In genomic region chr13:99335603-99336002, GRCh38 we compare ENCODE assay signal across 13 cellular contexts. TPM values are rescaled to one million over a fixed set of nuclear protein-coding genes. Genes with fewer than 3 reads are reported as not detected.
DNase-seq lines count a peak whose midpoint lies in the region; ATAC-seq, FAIRE-seq and TF ChIP-seq lines count a peak whose summit lies in the region.
"Had no signal": no experiment of that assay in that cellular context is flagged by ENCODE, and none has a peak within 500 bp of the region (broad histone marks: within the 10 kb centered on the region; RNA-seq: fewer than 3 reads in every experiment).

No MANE protein-coding gene starts in this region.

- no peak for TF ChIP-seq EP300 in K562 (IDR thresholded peaks at IDR 0.05; ENCODE audit: low read length)

- BruUV-seq in K562 (replicated peaks; lab: Mats Ljungman, UMichigan), result no TSS peak

- H3K4me1 ChIP-seq in K562 (replicated peaks in 1 of 2; ENCODE audit: control insufficient read depth in 2 of 2, insufficient read depth in 2 of 2, low read length in 2 of 2), result peaks cover 11 to 39% of the 10 kb centered on the region in 2 experiments

- DNase-seq in GM12865 (ENCODE audit: low read depth) (peak; percentile 60), K562 (ENCODE audit: extremely low read depth in 1 of 4, low spot score in 3 of 4) (no peak), A172 (ENCODE audit: low spot score) (no peak), NCI-H2081 (lab: John Stamatoyannopoulos, UW) (no peak)
- DNase-seq in effector CD4-positive, alpha-beta T cell, result no peak
- no peak for DNase-seq in stimulated activated naive CD4-positive, alpha-beta T cell treated with Interleukin-2 at 50 U/mL for 16 hours (lab: John Stamatoyannopoulos, UW)
- DNase-seq: NCI-H1694 treated with DMSO at 0.1 percent for 48 hours, ovary, upper lobe of left lung had no signal

- no peak for TF ChIP-seq POLR2A in K562 (conservative IDR thresholded peaks at IDR 0.05)

- no peaks in the 10 kb centered on the region for H3K9me1 ChIP-seq in K562 (ENCODE audit: control insufficient read depth, insufficient read depth, low read length)

- POLR2A ChIA-PET in K562 (lab: Yijun Ruan, JAX), result interaction anchor here (0.8 to 1.0 kb wide), 2 partner anchors 12 to 30 kb away, joined by 3 read pairs; no protein-coding TSS in a partner anchor

- H3K27me3 ChIP-seq in K562 (ENCODE audit: control insufficient read depth in 2 of 2, insufficient read depth in 2 of 2, low read length in 2 of 2), result no peaks in the 10 kb centered on the region
- H3K27me3 ChIP-seq: ovary, SJCRH30, upper lobe of left lung had no signal

- no peaks in the 10 kb centered on the region for H3K9me3 ChIP-seq in K562 (replicated peaks; ENCODE audit: control insufficient read depth, insufficient read depth, low read depth, low read length)
- H3K9me3 ChIP-seq: ovary, SJCRH30, upper lobe of left lung had no signal

- intact Hi-C loops in K562 (cut with micrococcal nuclease), result no loop called here

- no peak for TF ChIP-seq CTCF in GM12865 (IDR thresholded peaks at IDR 0.05; ENCODE audit: insufficient read depth, low read depth, low read length, missing control alignments)
- no peak for TF ChIP-seq CTCF in K562 (IDR thresholded peaks at IDR 0.05 in 2 of 3, conservative IDR thresholded peaks at IDR 0.05 in 1 of 3; ENCODE audit: insufficient read depth in 2 of 3, low read depth in 1 of 3, low read length in 3 of 3)

- CTCF ChIA-PET in K562 (lab: Yijun Ruan, JAX; ENCODE audit: low intra/inter-chr PET ratio), result interaction anchor here (0.6 kb wide), 1 partner anchor 940 kb away, joined by 3 read pairs; no protein-coding TSS in a partner anchor

- peak; percentile 61 for ATAC-seq in GM19452 (IDR thresholded peaks at IDR 0.05; ENCODE audit: unreplicated experiment)
- ATAC-seq in HG03103 (IDR thresholded peaks at IDR 0.05; ENCODE audit: low read depth, unreplicated experiment), result peak; percentile 70
- peak; percentile 17; the same call in 1 of the 3 replicates for ATAC-seq in K562

- no peak for FAIRE-seq in K562 (lab: Jason Lieb, UNC)

- H4K20me1 ChIP-seq in K562 (replicated peaks; ENCODE audit: control insufficient read depth, insufficient read depth, low read length), result no peaks in the 10 kb centered on the region

- 96% methylated on average over 3 of the region's 4 CpGs for WGBS in K562 (ENCODE audit: insufficient coverage, low coverage, missing lambda C conversion rate)

- no peak for TF ChIP-seq RAD21 in K562 (CRISPR knock-in tag; conservative IDR thresholded peaks at IDR 0.05 in 1 of 2, IDR thresholded peaks at IDR 0.05 in 1 of 2)

- H2AFZ ChIP-seq in K562 (ENCODE audit: low read depth, low read length), result no peak overlapping the region

- H3K36me3 ChIP-seq in K562 (ENCODE audit: control insufficient read depth, insufficient read depth, low read length), result peaks cover 12% of the 10 kb centered on the region; the same call in 2 of the 3 replicates
- H3K36me3 ChIP-seq: ovary had no signal

- in situ Hi-C loops in K562 (cut with MboI), result no loop called here

- H3K4me2 ChIP-seq in K562 (ENCODE audit: insufficient read depth, low read length), result no peak overlapping the region

- peaks cover 2% of the 10 kb centered on the region; the same call in 1 of the 3 replicates for H3K79me2 ChIP-seq in K562 (ENCODE audit: control insufficient read depth, insufficient read depth, low read length)

- H3K4me3 ChIP-seq in GM12865 (ENCODE audit: low read depth, low read length) (no peak overlapping the region), K562 (no peak overlapping the region)
- H3K4me3 ChIP-seq: ovary, SJCRH30, upper lobe of left lung had no signal

- no peak overlapping the region for H3K27ac ChIP-seq in K562 (ENCODE audit: extremely low read depth, low read depth, low read length)
- H3K27ac ChIP-seq: ovary, SJCRH30, upper lobe of left lung had no signal

- peak overlapping the region in 1 of 2 experiments; percentile 17; a peak in 1 of 4 replicates for H3K9ac ChIP-seq in K562 (ENCODE audit: insufficient read depth in 1 of 2, low read depth in 2 of 2, low read length in 2 of 2)

TF ChIP-seq in K562, 482 proteins besides CTCF, POLR2A, EP300 and RAD21:
- TF ChIP-seq MTA1 (IDR thresholded peaks at IDR 0.05; ENCODE audit: borderline replicate concordance) (no peak), PHF21A (IDR thresholded peaks at IDR 0.05; ENCODE audit: borderline replicate concordance, low read depth) (no peak)

RNA-seq across cellular contexts. Expression of gene GPR183, which starts 28.4 kb away (rescaled TPM):
- total RNA-seq in K562 (2011; cell fraction: chromatin; rRNA removed; ENCODE audit: low replicate concordance), result 3.6 and 4.7 TPM in 2 replicates
- total RNA-seq in K562 (2011; cell fraction: nucleolus; rRNA removed), result 2.6 and 4.0 TPM in 2 replicates
- total RNA-seq in K562 (2011; cell fraction: nucleoplasm; rRNA removed), result 4.1 and 5.4 TPM in 2 replicates
- total RNA-seq in K562 (2014; rRNA removed), result 1.3 and 1.6 TPM in 2 replicates
- total RNA-seq in K562 (2014; rRNA removed; fragmentation: Illumina TruSeq; extraction: Trizol), result 2.9 and 3.5 TPM in 2 replicates
- total RNA-seq in K562 (2015; rRNA removed; fragmentation: Illumina TruSeq; extraction: Trizol), result 9.3 and 10.0 TPM in 2 replicates
- total RNA-seq in K562 (2021), result 2.3 TPM in 2 replicates
- 2.6 and 9.4 TPM in 2 replicates for polyA plus RNA-seq in K562 (2011; rRNA removed)
- polyA plus RNA-seq in K562 (2011; cell fraction: cytosol; rRNA removed), result 1.7 and 5.1 TPM in 2 replicates
- polyA plus RNA-seq in K562 (2011; cell fraction: nucleus; rRNA removed), result 0.97 and 2.6 TPM in 2 replicates
- 3.7 and 8.1 TPM in 2 replicates for polyA plus RNA-seq in K562 (2012)
- polyA plus RNA-seq in K562 (2014; fragmentation: Illumina TruSeq; extraction: Trizol), result 3.6 and 3.7 TPM in 2 replicates
- polyA plus RNA-seq in K562 (2014; fragmentation: Nextera tagmentation; extraction: Ambion mirVana), result 10 to 100 TPM in 1 of 2 experiments, 1 to 10 TPM in 1; 6.9 to 10.2 TPM
- polyA plus RNA-seq in K562 (2014; rRNA removed), result 1.9 and 2.5 TPM in 2 replicates
- polyA minus RNA-seq in K562 (2011; rRNA and poly(A)+ RNA removed), result 2.0 and 6.3 TPM in 2 replicates
- polyA minus RNA-seq in K562 (2011; cell fraction: cytosol; rRNA and poly(A)+ RNA removed), result 2.6 TPM in 1 of 2 replicates, not detected in the other
- polyA minus RNA-seq in K562 (2011; cell fraction: nucleus; rRNA and poly(A)+ RNA removed), result 0.78 and 0.81 TPM in 2 replicates
- total RNA-seq in A172 (2014; rRNA removed; shearing (Covaris generic)), result not detected in 2 replicates
- total RNA-seq: fibroblast of lung, SJCRH30 had no signal

Comparison
In these comparisons a context has a peak if more than half of its experiments do, and no peak if none do; other contexts are left out.
1. ATAC-seq: peak in every context shown above with its lines; median percentile 70 in HG03103; 61 in GM19452; 17 in K562.